In the genomic region with DNA sequence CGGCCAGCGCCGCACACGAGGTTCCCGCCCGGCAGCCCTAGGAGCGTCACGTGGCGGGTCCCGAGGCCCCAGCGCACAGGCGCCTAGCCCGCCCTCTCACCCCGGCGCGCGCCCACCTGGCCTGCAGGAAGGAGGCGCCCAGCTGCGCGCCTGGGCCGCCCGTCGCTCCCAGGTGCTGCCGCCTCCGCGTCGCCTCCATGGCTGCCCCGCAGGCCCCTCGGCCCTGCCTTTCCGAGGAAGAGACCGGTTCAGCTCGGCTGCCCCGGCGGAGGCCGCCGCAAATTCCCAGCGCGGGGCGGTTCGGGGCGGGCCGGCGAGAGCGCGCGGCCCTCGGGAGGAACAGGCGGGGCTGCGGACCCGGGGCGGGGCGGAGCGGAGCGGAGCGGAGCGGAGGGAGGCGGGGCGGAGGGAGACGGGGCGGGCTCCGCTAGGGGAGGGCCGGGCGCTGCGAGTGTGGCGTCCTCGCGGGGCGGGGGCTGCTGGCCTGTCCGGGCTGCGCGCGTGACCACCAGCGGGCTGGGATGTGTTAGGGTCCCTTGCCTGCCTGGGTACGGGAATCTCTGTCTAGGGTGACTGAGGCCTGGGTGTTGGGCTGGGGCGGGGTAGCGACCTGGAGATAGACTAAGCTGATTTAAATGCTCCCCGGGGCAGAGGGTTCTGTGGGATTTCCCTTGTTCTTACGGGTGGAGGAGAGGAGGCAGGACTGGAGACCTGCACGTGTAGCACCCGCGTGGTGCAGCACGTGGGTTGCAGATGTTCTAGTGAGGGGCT, we compare ENCODE assay signal across 8 cellular contexts. TPM values are rescaled to one million over a fixed set of nuclear protein-coding genes. Genes with fewer than 3 reads are reported as not detected.
A peak's percentile ranks its signal among the peaks of the same experiment; 100 is the strongest.
DNase-seq lines count a peak whose midpoint lies in the region; ATAC-seq, FAIRE-seq and TF ChIP-seq lines count a peak whose summit lies in the region.

A gene (minus strand): TSS at position 343 of the 771 bp plus-strand sequence. CDS start 144 bp downstream, at position 199.

- no peak for TF ChIP-seq CTCF in adrenal gland (IDR thresholded peaks at IDR 0.05)
- peak in 1 of 9 donors; percentile 10 for TF ChIP-seq CTCF in heart right ventricle (IDR thresholded peaks at IDR 0.05)
- no peak for TF ChIP-seq CTCF in progenitor cell of endocrine pancreas (IDR thresholded peaks at IDR 0.05; ENCODE audit: unreplicated experiment)
- TF ChIP-seq CTCF in upper lobe of left lung (IDR thresholded peaks at IDR 0.05): peak in 2 of 6 experiments; percentile 8 to 16

- peak; percentile 65 for ATAC-seq in HG02623 (IDR thresholded peaks at IDR 0.05; ENCODE audit: unreplicated experiment)
- ATAC-seq in heart right ventricle: peak; percentile 92 to 99 (median 96)
- peak; percentile 93 to 98 for ATAC-seq in upper lobe of left lung (ENCODE audit: low FRiP score in 2 of 2)

- H3K27me3 ChIP-seq in adrenal gland: no peaks in the 10 kb centered on the region
- no peaks in the 10 kb centered on the region for H3K27me3 ChIP-seq in heart right ventricle
- H3K27me3 ChIP-seq in upper lobe of left lung: no peaks in the 10 kb centered on the region

- 0 to 1% (median 0%) methylated on average over 8 to 80 of the region's 82 CpGs for WGBS in adrenal gland, 4 donors
- WGBS in heart right ventricle, 2 donors: 0% methylated on average over 36 to 82 of the region's 82 CpGs
- WGBS in upper lobe of left lung, 2 donors: 0% methylated on average over 4 to 44 of the region's 82 CpGs

- FAIRE-seq in GM12891 (lab: Jason Lieb, UNC): peak; percentile 88

- peak within 1 kb of the TSS in 4 of 5 donors; percentile 58 to 89 (median 80) for H3K27ac ChIP-seq in adrenal gland
- H3K27ac ChIP-seq in heart right ventricle: peak within 1 kb of the TSS in 9 of 10 donors; percentile 56 to 91 (median 81)
- peak within 1 kb of the TSS; percentile 62 to 86 (median 78) for H3K27ac ChIP-seq in upper lobe of left lung

- no peaks in the 10 kb centered on the region for H3K9me3 Mint-ChIP-seq in progenitor cell of endocrine pancreas (ENCODE audit: low read depth)

- TF ChIP-seq POLR2A in GM12891 (IDR thresholded peaks at IDR 0.05; ENCODE audit: low read depth, low read length) (no peak; the same call in 1 of the 2 replicates), adrenal gland (IDR thresholded peaks at IDR 0.05) (peak in 1 of 2 donors; percentile 53), upper lobe of left lung (IDR thresholded peaks at IDR 0.05) (peak in 2 of 4 donors; percentile 43 to 70)

- TF ChIP-seq EP300 in upper lobe of left lung (IDR thresholded peaks at IDR 0.05): no peak

- DNase-seq in GM12891 (ENCODE audit: insufficient read length, low spot score) (peak; percentile 89), NCI-H1105 (lab: John Stamatoyannopoulos, UW) (peak; percentile 81), T-helper 1 cell (peak; percentile 62 to 79 (median 72)), adrenal gland (peak; percentile 78 to 90 (median 83)), heart right ventricle (peak; percentile 78 to 83), progenitor cell of endocrine pancreas (ENCODE audit: low spot score, unreplicated experiment) (peak; percentile 65), upper lobe of left lung (peak; percentile 88 to 97)

- H3K9me3 ChIP-seq in adrenal gland (replicated peaks in 1 of 3) (no peaks in the 10 kb centered on the region), heart right ventricle (no peaks in the 10 kb centered on the region), upper lobe of left lung (no peaks in the 10 kb centered on the region)

- intact Hi-C loops in adrenal gland (cut with DNase I): no loop called here
- intact Hi-C loops in heart right ventricle (cut with DNase I): no loop called here

- peak within 1 kb of the TSS; percentile 56 to 92 (median 77) for H3K4me3 ChIP-seq in adrenal gland
- peak within 1 kb of the TSS; percentile 73 to 96 (median 88) for H3K4me3 ChIP-seq in heart right ventricle
- peak within 1 kb of the TSS; percentile 62 to 99 (median 74) for H3K4me3 ChIP-seq in upper lobe of left lung

- H3K27ac Mint-ChIP-seq in progenitor cell of endocrine pancreas: peak within 1 kb of the TSS; percentile 93

- H3K36me3 Mint-ChIP-seq in progenitor cell of endocrine pancreas (ENCODE audit: insufficient read depth): no peaks in the 10 kb centered on the region

- peak within 1 kb of the TSS; percentile 93 for H3K4me3 Mint-ChIP-seq in progenitor cell of endocrine pancreas (ENCODE audit: low read depth)

- peaks cover 8 to 27% of the 10 kb centered on the region in 2 donors for H3K4me1 ChIP-seq in adrenal gland (replicated peaks in 1 of 2)
- peaks cover 6 to 36% (median 16%) of the 10 kb centered on the region in 9 donors for H3K4me1 ChIP-seq in heart right ventricle
- peaks cover 14 to 29% (median 18%) of the 10 kb centered on the region in 4 donors for H3K4me1 ChIP-seq in upper lobe of left lung

- peaks cover 16% of the 10 kb centered on the region for H3K4me1 Mint-ChIP-seq in progenitor cell of endocrine pancreas (ENCODE audit: low read depth)

- no peaks in the 10 kb centered on the region for H3K36me3 ChIP-seq in adrenal gland (replicated peaks in 1 of 2)
- no peaks in the 10 kb centered on the region for H3K36me3 ChIP-seq in heart right ventricle
- H3K36me3 ChIP-seq in upper lobe of left lung: no peaks in the 10 kb centered on the region

- H3K27me3 Mint-ChIP-seq in progenitor cell of endocrine pancreas: peaks cover 16% of the 10 kb centered on the region

TF ChIP-seq in GM12891, 5 proteins besides CTCF, POLR2A, EP300 and RAD21:
- TF ChIP-seq POLR2AphosphoS5 (IDR thresholded peaks at IDR 0.05; ENCODE audit: low read depth, low read length) (no peak; the same call in 1 of the 2 replicates), PAX5 (IDR thresholded peaks at IDR 0.05; ENCODE audit: insufficient read depth, low read length, severe bottlenecking) (peak; percentile 94), TAF1 (IDR thresholded peaks at IDR 0.05; ENCODE audit: low read depth, low read length) (no peak; the same call in 1 of the 2 replicates), SPI1 (IDR thresholded peaks at IDR 0.05; ENCODE audit: low read depth, low read length) (no peak), POU2F2 (IDR thresholded peaks at IDR 0.05; ENCODE audit: low read depth, low read length) (0 out of 2 replicates have a peak, but pooled peaks have one; percentile 20)

RNA-seq across cellular contexts. Expression of the gene that starts here (rescaled TPM):
- polyA plus RNA-seq in GM12891 (2012; ENCODE audit: low read depth, missing spikeins): 26.1 TPM
- total RNA-seq in adrenal gland: 10 to 100 TPM; 15.3 to 36.6 (median 25.8) TPM
- 10 to 100 TPM; 22.8 to 33.0 (median 27.8) TPM for polyA plus RNA-seq in adrenal gland
- 10 to 100 TPM in 2 of 10 donors, 1 to 10 TPM in 8; 5.8 to 14.2 (median 8.9) TPM for total RNA-seq in heart right ventricle
- polyA plus RNA-seq in heart right ventricle: 10 to 100 TPM; 10.6 to 14.2 TPM
- total RNA-seq in progenitor cell of endocrine pancreas: 46.6 and 48.4 TPM in 2 replicates
- 10 to 100 TPM; 19.4 to 48.3 (median 28.7) TPM for total RNA-seq in upper lobe of left lung

Comparison
In these comparisons a context has a peak if more than half of its experiments do, and no peak if none do; other contexts are left out.
1. Peak in every context shown above with its lines: DNase-seq, ATAC-seq, H3K4me3 ChIP-seq and H3K27ac ChIP-seq.